16 cellular contexts compared by ENCODE assay signal in the genomic region with DNA sequence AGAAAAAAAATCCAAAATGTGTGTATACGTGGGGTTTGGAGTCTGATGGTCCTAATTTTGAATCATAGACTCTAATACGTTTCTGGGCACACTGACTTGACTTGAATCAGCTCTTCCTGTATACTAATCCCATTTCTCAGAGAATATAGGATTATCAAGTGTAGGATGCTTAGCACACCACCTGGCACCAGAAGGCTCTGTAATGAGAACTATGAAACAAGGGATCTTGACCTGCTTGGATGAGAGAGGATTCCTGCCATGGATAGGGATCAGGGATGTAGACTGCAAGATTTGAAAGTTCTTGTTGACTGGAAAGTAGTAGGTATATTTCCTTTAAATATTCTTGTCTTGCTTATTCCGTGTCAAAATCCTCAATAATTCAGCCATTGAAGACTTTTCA.
"Had no signal": no experiment of that assay in that cellular context is flagged by ENCODE, and none has a peak within 500 bp of the region (broad histone marks: within the 10 kb centered on the region; RNA-seq: fewer than 3 reads in every experiment).

No MANE protein-coding gene starts in this region.

- H3K27ac Mint-ChIP-seq: activated CD8-positive, alpha-beta T cell treated with anti-CD3 and anti-CD28 coated beads for 36 hours; activated naive CD4-positive, alpha-beta T cell treated with anti-CD3 and anti-CD28 coated beads for 36 hours; neural progenitor cell had no signal

- DNase-seq: activated CD4-positive, alpha-beta T cell treated with anti-CD3 and anti-CD28 coated beads for 1 hour; activated CD8-positive, alpha-beta memory T cell treated with anti-CD3 and anti-CD28 coated beads, Interleukin-2, amount 50 U/mL, for 48 hours; activated CD8-positive, alpha-beta T cell treated with anti-CD3 and anti-CD28 coated beads for 36 hours; activated naive CD4-positive, alpha-beta T cell treated with anti-CD3 and anti-CD28 coated beads for 36 hours; adrenal gland; caudate nucleus; cortex of kidney; effector memory CD4-positive, alpha-beta T cell; left lung; mesenchymal stem cell; ovary; stimulated activated CD4-positive, alpha-beta T cell treated with anti-CD3 and anti-CD28 coated beads, Interleukin-4, amount 100 ng/mL, for 1 hour; stimulated activated CD8-positive, alpha-beta memory T cell treated with anti-CD3 and anti-CD28 coated beads, Interleukin-4, amount 100 ng/mL, for 48 hours; stomach; thyroid gland had no signal

- H3K4me3 Mint-ChIP-seq: activated CD8-positive, alpha-beta T cell treated with anti-CD3 and anti-CD28 coated beads for 36 hours; activated naive CD4-positive, alpha-beta T cell treated with anti-CD3 and anti-CD28 coated beads for 36 hours; neural progenitor cell had no signal

- H3K9me3 Mint-ChIP-seq: activated CD8-positive, alpha-beta T cell treated with anti-CD3 and anti-CD28 coated beads for 36 hours; activated naive CD4-positive, alpha-beta T cell treated with anti-CD3 and anti-CD28 coated beads for 36 hours had no signal

- H3K4me1 Mint-ChIP-seq: neural progenitor cell had no signal

- H3K27me3 Mint-ChIP-seq: activated CD8-positive, alpha-beta T cell treated with anti-CD3 and anti-CD28 coated beads for 36 hours had no signal

- ATAC-seq: activated CD8-positive, alpha-beta T cell treated with anti-CD3 and anti-CD28 coated beads for 36 hours; left lung had no signal
